In the genomic region with DNA sequence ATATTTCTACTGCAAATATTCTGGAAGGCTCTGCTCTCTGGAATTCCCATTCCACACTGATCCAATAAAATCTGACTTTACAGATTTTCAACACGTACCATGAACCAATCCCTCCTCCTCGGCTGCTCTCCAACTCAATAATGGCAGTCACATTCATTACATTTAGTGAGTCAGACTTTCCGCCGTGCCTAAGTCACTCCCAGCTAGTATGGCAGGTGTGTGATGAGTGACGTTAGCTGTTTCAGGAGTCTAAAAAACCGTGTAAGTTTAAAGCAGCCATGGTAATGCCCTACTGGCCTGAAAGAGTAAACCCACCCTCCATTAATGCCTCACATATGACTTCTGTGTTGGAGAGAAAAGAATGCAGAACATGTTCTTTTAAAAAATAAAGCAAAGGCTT, we compare ENCODE assay signal across 15 cellular contexts. TPM values are rescaled to one million over a fixed set of nuclear protein-coding genes. Genes with fewer than 3 reads are reported as not detected.
A peak's percentile ranks its signal among the peaks of the same experiment; 100 is the strongest.
DNase-seq lines count a peak whose midpoint lies in the region; ATAC-seq and TF ChIP-seq lines count a peak whose summit lies in the region.
"Had no signal": no experiment of that assay in that cellular context is flagged by ENCODE, and none has a peak within 500 bp of the region (broad histone marks: within the 10 kb centered on the region; RNA-seq: fewer than 3 reads in every experiment).

No MANE protein-coding gene starts in this region.

- TF ChIP-seq CTCF in osteocyte (IDR thresholded peaks at IDR 0.05): peak; percentile 12
- no peak for TF ChIP-seq CTCF in CD8-positive, alpha-beta T cell (IDR thresholded peaks at IDR 0.05)

- ATAC-seq in HG02798 (IDR thresholded peaks at IDR 0.05; ENCODE audit: poor library complexity, unreplicated experiment): no peak
- no peak for ATAC-seq in CD8-positive, alpha-beta T cell
- ATAC-seq: Panc1 had no signal

- peak overlapping the region; percentile 93 for H3K4me3 Mint-ChIP-seq in osteocyte (ENCODE audit: unreplicated experiment)
- no peak overlapping the region for H3K4me3 Mint-ChIP-seq in CD8-positive, alpha-beta T cell
- H3K4me3 Mint-ChIP-seq: CD4-positive, alpha-beta T cell; T-helper 2 cell treated with Interferon-gamma antibody and Interleukin-4, amounts not matched to agents 5 μg/mL and 100 μg/mL, for 36 hours had no signal

- no peak overlapping the region for H3K27ac ChIP-seq in CD8-positive, alpha-beta T cell (ENCODE audit: low read depth, low read length)
- H3K27ac ChIP-seq: HL-60 had no signal

- CTCF ChIA-PET in HEK293T (lab: Yijun Ruan, JAX): no interaction called here
- CTCF ChIA-PET in CD8-positive, alpha-beta T cell (lab: Charles Lee): no interaction called here

- H3K36me3 ChIP-seq in CD8-positive, alpha-beta T cell (ENCODE audit: insufficient read depth, low read length): no peaks in the 10 kb centered on the region

- peaks cover 50% of the 10 kb centered on the region for H3K4me1 Mint-ChIP-seq in osteocyte (ENCODE audit: unreplicated experiment)
- no peaks in the 10 kb centered on the region for H3K4me1 Mint-ChIP-seq in CD8-positive, alpha-beta T cell (ENCODE audit: low read depth)

- H3K27me3 Mint-ChIP-seq in osteocyte (ENCODE audit: unreplicated experiment): no peaks in the 10 kb centered on the region
- H3K27me3 Mint-ChIP-seq in CD8-positive, alpha-beta T cell (ENCODE audit: low read depth): peaks cover 26% of the 10 kb centered on the region

- POLR2A ChIA-PET in HEK293T (lab: Yijun Ruan, JAX): interaction anchor here (0.7 kb wide), 1 partner anchor 29 kb away, joined by 3 read pairs; no protein-coding TSS in a partner anchor
- POLR2A ChIA-PET in CD8-positive, alpha-beta T cell (lab: Charles Lee): no interaction called here

- peaks cover 46% of the 10 kb centered on the region for H3K36me3 Mint-ChIP-seq in osteocyte (ENCODE audit: unreplicated experiment)
- H3K36me3 Mint-ChIP-seq in CD8-positive, alpha-beta T cell: no peaks in the 10 kb centered on the region

- peak overlapping the region; percentile 80 for H3K27ac Mint-ChIP-seq in osteocyte (ENCODE audit: unreplicated experiment)
- no peak overlapping the region for H3K27ac Mint-ChIP-seq in CD8-positive, alpha-beta T cell
- H3K27ac Mint-ChIP-seq: CD4-positive, alpha-beta T cell; T-helper 2 cell treated with Interferon-gamma antibody and Interleukin-4, amounts not matched to agents 5 μg/mL and 100 μg/mL, for 36 hours had no signal

- H3K27me3 ChIP-seq in CD8-positive, alpha-beta T cell (ENCODE audit: insufficient read depth, low read length): peaks cover 17% of the 10 kb centered on the region

- H3K9me3 Mint-ChIP-seq in osteocyte (ENCODE audit: unreplicated experiment): no peaks in the 10 kb centered on the region
- no peaks in the 10 kb centered on the region for H3K9me3 Mint-ChIP-seq in CD8-positive, alpha-beta T cell
- H3K9me3 Mint-ChIP-seq: CD4-positive, alpha-beta T cell; T-helper 2 cell treated with Interferon-gamma antibody and Interleukin-4, amounts not matched to agents 5 μg/mL and 100 μg/mL, for 36 hours had no signal

- H3K9me3 ChIP-seq in CD8-positive, alpha-beta T cell (ENCODE audit: low read length): no peaks in the 10 kb centered on the region

- DNase-seq in HEK293T (ENCODE audit: extremely low spot score): peak; percentile 22
- peak; percentile 57 for DNase-seq in RKO (ENCODE audit: low spot score)
- peak; percentile 74 for DNase-seq in fibroblast of gingiva (ENCODE audit: low read depth)
- no peak for DNase-seq in osteocyte (ENCODE audit: extremely low spot score, unreplicated experiment)
- no peak for DNase-seq in NCI-H526 treated with DMSO at 0.1 percent for 48 hours (lab: John Stamatoyannopoulos, UW)
- no peak for DNase-seq in pons (ENCODE audit: low spot score)
- DNase-seq in CD8-positive, alpha-beta T cell: no peak
- DNase-seq: activated CD4-positive, alpha-beta T cell treated with anti-CD3 and anti-CD28 coated beads, Interleukin-2, amount 50 U/mL, for 1 hour; caudate nucleus; CD4-positive, alpha-beta T cell; MM.1S had no signal

- H3K4me1 ChIP-seq in CD8-positive, alpha-beta T cell (ENCODE audit: insufficient read depth, low read length): no peaks in the 10 kb centered on the region

- H3K4me3 ChIP-seq in CD8-positive, alpha-beta T cell (ENCODE audit: low read depth, low read length): no peak overlapping the region

- intact Hi-C loops in CD8-positive, alpha-beta T cell (cut with DNase I, micrococcal nuclease): no loop called here

TF ChIP-seq in HEK293T, 16 proteins besides CTCF, POLR2A, EP300 and RAD21:
- TF ChIP-seq SUZ12 (IDR thresholded peaks at IDR 0.05) (no peak), ELF4 (IDR thresholded peaks at IDR 0.05) (no peak), FOXK2 (IDR thresholded peaks at IDR 0.05) (no peak), LEF1 (IDR thresholded peaks at IDR 0.05; ENCODE audit: borderline replicate concordance) (no peak), ZNF384 (IDR thresholded peaks at IDR 0.05) (no peak)
- TF ChIP-seq, protein P1, sequence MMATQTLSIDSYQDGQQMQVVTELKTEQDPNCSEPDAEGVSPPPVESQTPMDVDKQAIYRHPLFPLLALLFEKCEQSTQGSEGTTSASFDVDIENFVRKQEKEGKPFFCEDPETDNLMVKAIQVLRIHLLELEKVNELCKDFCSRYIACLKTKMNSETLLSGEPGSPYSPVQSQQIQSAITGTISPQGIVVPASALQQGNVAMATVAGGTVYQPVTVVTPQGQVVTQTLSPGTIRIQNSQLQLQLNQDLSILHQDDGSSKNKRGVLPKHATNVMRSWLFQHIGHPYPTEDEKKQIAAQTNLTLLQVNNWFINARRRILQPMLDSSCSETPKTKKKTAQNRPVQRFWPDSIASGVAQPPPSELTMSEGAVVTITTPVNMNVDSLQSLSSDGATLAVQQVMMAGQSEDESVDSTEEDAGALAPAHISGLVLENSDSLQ (IDR thresholded peaks at IDR 0.05): peak; percentile 47; the same call in 1 of the 2 replicates

RNA-seq across cellular contexts. Expression of gene FBN2, which starts 3.3 kb away (rescaled TPM):
- total RNA-seq in osteocyte: 1,151 and 1,312 TPM in 2 replicates
- not detected for total RNA-seq in CD8-positive, alpha-beta T cell

Comparison
In these comparisons a context has a peak if more than half of its experiments do, and no peak if none do; other contexts are left out.
1. DNase-seq: peak in HEK293T (single experiment), RKO (single experiment) and fibroblast of gingiva (single experiment); none in osteocyte (single experiment), NCI-H526 treated with DMSO at 0.1 percent for 48 hours (single experiment), pons (single experiment) and CD8-positive, alpha-beta T cell (0 of 7).
2. RNA of gene FBN2, which starts 3.3 kb away (total RNA-seq): 1,151 to 1,312 TPM in osteocyte; not detected in CD8-positive, alpha-beta T cell; every median in the first group is over 1,000 times any median in the second.